In genomic region chr4:189941005-189941450, GRCh38 we compare ENCODE assay signal across 8 cellular contexts. TPM values are rescaled to one million over a fixed set of nuclear protein-coding genes. Genes with fewer than 3 reads are reported as not detected.
DNase-seq lines count a peak whose midpoint lies in the region; ATAC-seq and TF ChIP-seq lines count a peak whose summit lies in the region.

No MANE protein-coding gene starts in this region.

- TF ChIP-seq CTCF in 22Rv1 (IDR thresholded peaks at IDR 0.05) (no peak), body of pancreas (IDR thresholded peaks at IDR 0.05) (no peak)

- ATAC-seq in HG02642 (IDR thresholded peaks at IDR 0.05; ENCODE audit: poor library complexity, unreplicated experiment) (peak; percentile 47), body of pancreas (no peak), GM21526 (IDR thresholded peaks at IDR 0.05; ENCODE audit: low FRiP score, unreplicated experiment) (no peak)

- no peaks in the 10 kb centered on the region for H3K27me3 ChIP-seq in body of pancreas

- H3K4me3 ChIP-seq in body of pancreas, result peak overlapping the region; percentile 90 to 95

- no peak for TF ChIP-seq POLR2A in body of pancreas (IDR thresholded peaks at IDR 0.05)

- H3K27ac ChIP-seq in 22Rv1 (peak overlapping the region; percentile 86), body of pancreas (peak overlapping the region; percentile 73 to 93 (median 82))

- DNase-seq in body of pancreas, result no peak
- peak; percentile 89 for DNase-seq in mesenteric fat pad (ENCODE audit: low spot score)
- no peak for DNase-seq in NCI-H345 treated with DMSO at 0.1 percent for 48 hours (lab: John Stamatoyannopoulos, UW; ENCODE audit: unreplicated experiment)
- DNase-seq in anterior cingulate cortex (lab: John Stamatoyannopoulos, UW), result no peak
- no peak for DNase-seq in stimulated activated CD4-positive, alpha-beta T cell treated with anti-CD3 and anti-CD28 coated beads, Interleukin-12 subunit alpha, Interleukin-12 subunit beta, amount 100 ng/mL, for 4 hours

- peaks cover 33% of the 10 kb centered on the region for H3K4me1 ChIP-seq in body of pancreas

- 0 to 5% methylated on average over 26 to 30 of the region's 31 CpGs for WGBS in body of pancreas, 2 donors

- intact Hi-C loops in body of pancreas (cut with DNase I), result no loop called here

- no peaks in the 10 kb centered on the region for H3K9me3 ChIP-seq in body of pancreas

- H3K36me3 ChIP-seq in body of pancreas (replicated peaks in 1 of 2; ENCODE audit: insufficient read depth in 1 of 2, low read depth in 2 of 2), result no peaks in the 10 kb centered on the region

RNA-seq across cellular contexts. Expression of gene FRG1, which starts 0.4 kb away (rescaled TPM):
- total RNA-seq in body of pancreas, result 10 to 100 TPM; 19.7 to 39.9 TPM
- total RNA-seq in mesenteric fat pad, result 34.9 TPM
